Comparison of ENCODE assay signal across 25 cellular contexts in genomic region chr2:223090540-223091235, GRCh38. TPM values are rescaled to one million over a fixed set of nuclear protein-coding genes. Genes with fewer than 3 reads are reported as not detected.
A peak's percentile ranks its signal among the peaks of the same experiment; 100 is the strongest.
DNase-seq lines count a peak whose midpoint lies in the region; ATAC-seq lines count a peak whose summit lies in the region.
"Had no signal": no experiment of that assay in that cellular context is flagged by ENCODE, and none has a peak within 500 bp of the region (broad histone marks: within the 10 kb centered on the region; RNA-seq: fewer than 3 reads in every experiment).

No MANE protein-coding gene starts in this region.

- peak overlapping the region; percentile 43 for H4K91ac ChIP-seq in trophoblast cell (ENCODE audit: low read depth, low read length)

- H4K12ac ChIP-seq in trophoblast cell (ENCODE audit: low read depth, low read length) = no peak overlapping the region

- no peak overlapping the region for H2AFZ ChIP-seq in trophoblast cell (ENCODE audit: insufficient read depth, low read length, poor library complexity)

- no CpG with 5 or more reads among the region's 1 CpG for WGBS in trophoblast cell (ENCODE audit: extremely low coverage, insufficient coverage, insufficient read length)

- H3K23ac ChIP-seq in trophoblast cell (ENCODE audit: low read length) = no peak overlapping the region

- H3K4me3 ChIP-seq in trophoblast cell (ENCODE audit: low read depth, low read length) = no peak overlapping the region
- H3K4me3 ChIP-seq: testis had no signal

- H3K4ac ChIP-seq in trophoblast cell (ENCODE audit: low read depth, low read length) = no peak overlapping the region

- H2BK120ac ChIP-seq in trophoblast cell (ENCODE audit: insufficient read depth, low read length, poor library complexity) = peak overlapping the region; percentile 72

- intact Hi-C loops in left cardiac atrium (cut with DNase I) = no loop called here

- peak overlapping the region; percentile 3 for H3K27ac ChIP-seq in epithelial cell of prostate
- no peak overlapping the region for H3K27ac ChIP-seq in trophoblast cell (ENCODE audit: low read depth, low read length)
- H3K27ac ChIP-seq: 22Rv1, foreskin keratinocyte, testis had no signal

- ATAC-seq in left cardiac atrium (no peak), HG02852 (IDR thresholded peaks at IDR 0.05; ENCODE audit: unreplicated experiment) (no peak)
- ATAC-seq: activated CD4-positive, alpha-beta T cell treated with anti-CD3 and anti-CD28 coated beads for 36 hours; left lobe of liver; naive thymus-derived CD4-positive, alpha-beta T cell; Panc1; stimulated activated naive B cell treated with anti-CD40 and anti-IgM and Interleukin-4, amounts not matched to agents 10 μg/mL and 1 μg/mL and 100 μg/mL, for 72 hours; T-helper 17 cell had no signal

- DNase-seq in DMS 273 (lab: John Stamatoyannopoulos, UW; ENCODE audit: unreplicated experiment) (peak; percentile 34), DMS 273 treated with DMSO at 0.1 percent for 48 hours (lab: John Stamatoyannopoulos, UW) (no peak), NCI-H69 (lab: John Stamatoyannopoulos, UW) (peak; percentile 45), epithelial cell of prostate (ENCODE audit: low read depth, low spot score) (no peak), trophoblast cell (no peak), left cardiac atrium (no peak), activated gamma-delta T cell treated with Interleukin-2 at 50 U/mL for 16 hours (no peak)
- DNase-seq: activated CD4-positive, alpha-beta T cell treated with anti-CD3 and anti-CD28 coated beads for 36 hours; activated T-cell treated with anti-CD3 and anti-CD28 coated beads, Interleukin-2, amount 50 U/mL, for 1 hour; CD4-positive, alpha-beta memory T cell; effector CD4-positive, alpha-beta T cell; Kasumi-1; naive thymus-derived CD4-positive, alpha-beta T cell; NCI-H2081; NCI-H446 treated with DMSO at 0.1 percent for 48 hours; stimulated activated CD4-positive, alpha-beta T cell treated with anti-CD3 and anti-CD28 coated beads, Interleukin-4, amount 100 ng/mL, for 1 hour; stimulated activated naive B cell treated with anti-CD40 and anti-IgM and Interleukin-4, amounts not matched to agents 10 μg/mL and 1 μg/mL and 100 μg/mL, for 72 hours; T-helper 17 cell; testis had no signal

- no peaks in the 10 kb centered on the region for H3K36me3 ChIP-seq in trophoblast cell (ENCODE audit: control insufficient read depth in 1 of 2, insufficient read depth in 2 of 2, low read length in 2 of 2)

- H2AK5ac ChIP-seq in trophoblast cell (ENCODE audit: low read length) = no peak overlapping the region

- peaks cover 5% of the 10 kb centered on the region for H3K79me1 ChIP-seq in trophoblast cell (ENCODE audit: low read length)

- no peaks in the 10 kb centered on the region for H3K9me3 ChIP-seq in trophoblast cell (ENCODE audit: insufficient read depth, low read depth, low read length)
- H3K9me3 ChIP-seq: testis had no signal

- H3K4me1 ChIP-seq in trophoblast cell (ENCODE audit: control insufficient read depth in 1 of 2, insufficient read depth in 2 of 2, low read length in 2 of 2) = peaks cover 2 to 5% of the 10 kb centered on the region in 2 experiments
- H3K4me1 ChIP-seq: foreskin keratinocyte, testis had no signal

- H3K27me3 ChIP-seq in trophoblast cell (ENCODE audit: insufficient read depth, low read length) = no peaks in the 10 kb centered on the region
- H3K27me3 ChIP-seq: foreskin keratinocyte, testis had no signal

- no peaks in the 10 kb centered on the region for H3K79me2 ChIP-seq in trophoblast cell (ENCODE audit: control insufficient read depth, insufficient read depth, low read length, poor library complexity)

- no peak overlapping the region for H3K18ac ChIP-seq in trophoblast cell (ENCODE audit: low read length)

- H3K14ac ChIP-seq in trophoblast cell (ENCODE audit: low read length) = no peak overlapping the region

- peak overlapping the region; percentile 79 for H2BK12ac ChIP-seq in trophoblast cell (ENCODE audit: low read length)

- peak overlapping the region; percentile 19 for H3K9ac ChIP-seq in trophoblast cell (ENCODE audit: low read length)

- peak overlapping the region; percentile 57 for H2BK5ac ChIP-seq in trophoblast cell (ENCODE audit: low read depth, low read length, poor library complexity)

- no peak overlapping the region for H4K8ac ChIP-seq in trophoblast cell (ENCODE audit: low read depth, low read length)

- H3K4me2 ChIP-seq in trophoblast cell (ENCODE audit: low read length) = no peak overlapping the region

RNA-seq across cellular contexts. Expression of gene KCNE4, which starts 38.7 kb away (rescaled TPM):
- polyA plus RNA-seq in trophoblast cell (2013) = 1.3 and 1.5 TPM in 2 replicates
- 1 to 10 TPM; 4.5 to 5.1 TPM for total RNA-seq in left cardiac atrium
- total RNA-seq: activated CD4-positive, alpha-beta T cell treated with anti-CD3 and anti-CD28 coated beads for 36 hours; CD4-positive, alpha-beta memory T cell; epithelial cell of proximal tubule; naive thymus-derived CD4-positive, alpha-beta T cell; T-helper 17 cell had no signal
- polyA plus RNA-seq: CD4-positive, alpha-beta memory T cell; naive thymus-derived CD4-positive, alpha-beta T cell had no signal

Comparison
In these comparisons a context has a peak if more than half of its experiments do, and no peak if none do; other contexts are left out.
1. DNase-seq: peak in DMS 273 (single experiment) and NCI-H69 (single experiment); none in DMS 273 treated with DMSO at 0.1 percent for 48 hours (single experiment), epithelial cell of prostate (single experiment), trophoblast cell (0 of 2), left cardiac atrium (single experiment) and activated gamma-delta T cell treated with Interleukin-2 at 50 U/mL for 16 hours (single experiment).